Comparison of ENCODE assay signal across 8 cellular contexts in genomic region chr10:97759157-97759980, GRCh38. TPM values are rescaled to one million over a fixed set of nuclear protein-coding genes. Genes with fewer than 3 reads are reported as not detected.
A peak's percentile ranks its signal among the peaks of the same experiment; 100 is the strongest.
DNase-seq lines count a peak whose midpoint lies in the region; ATAC-seq and TF ChIP-seq lines count a peak whose summit lies in the region.

No MANE protein-coding gene starts in this region.

- no peak overlapping the region for H2AFZ ChIP-seq in PC-3 (ENCODE audit: low read length)
- H2AFZ ChIP-seq in parathyroid adenoma = no peak overlapping the region

- H3K4me2 ChIP-seq in PC-3 (ENCODE audit: low read length) (no peak overlapping the region), parathyroid adenoma (ENCODE audit: low read length) (no peak overlapping the region)

- peak; percentile 54 for ATAC-seq in HG03432 (IDR thresholded peaks at IDR 0.05; ENCODE audit: unreplicated experiment)
- ATAC-seq in PC-3 = peak; percentile 95
- ATAC-seq in HG02938 (IDR thresholded peaks at IDR 0.05; ENCODE audit: unreplicated experiment) = no peak
- no peak for ATAC-seq in GM18505 (IDR thresholded peaks at IDR 0.05; ENCODE audit: unreplicated experiment)

- H3K4me3 ChIP-seq in PC-3 (ENCODE audit: low read length) (no peak overlapping the region), parathyroid adenoma (ENCODE audit: low read depth, low read length) (no peak overlapping the region)

- H4K20me1 ChIP-seq in PC-3 (ENCODE audit: low read length) = no peaks in the 10 kb centered on the region

- DNase-seq in DMS114 treated with DMSO at 0.1 percent for 48 hours (lab: John Stamatoyannopoulos, UW; ENCODE audit: unreplicated experiment) = peak; percentile 75
- peak; percentile 59 for DNase-seq in PC-3
- DNase-seq in activated naive CD4-positive, alpha-beta T cell (lab: John Stamatoyannopoulos, UW) = peak in 3 of 4 experiments; percentile 9 to 49 (median 35)
- DNase-seq in glomerular visceral epithelial cell (ENCODE audit: extremely low spot score) = peak; percentile 78

- TF ChIP-seq POLR2A in GM18505 (IDR thresholded peaks at IDR 0.05; ENCODE audit: borderline replicate concordance, extremely low read depth, insufficient read depth, insufficient read length) = no peak

- H3K9ac ChIP-seq in PC-3 (ENCODE audit: low read length) (no peak overlapping the region), parathyroid adenoma (no peak overlapping the region)

- no peaks in the 10 kb centered on the region for H3K4me1 ChIP-seq in PC-3 (ENCODE audit: insufficient read depth, low read length)
- H3K4me1 ChIP-seq in parathyroid adenoma = no peaks in the 10 kb centered on the region

- H3K27ac ChIP-seq in PC-3 (ENCODE audit: low read length) (no peak overlapping the region), parathyroid adenoma (no peak overlapping the region)

- H3K9me3 ChIP-seq in PC-3 (ENCODE audit: low read length) (no peaks in the 10 kb centered on the region), parathyroid adenoma (ENCODE audit: control insufficient read depth, low read length) (no peaks in the 10 kb centered on the region)

- no TSS peak for BruUV-seq in PC-3 (replicated peaks; lab: Mats Ljungman, UMichigan)

- H3K79me2 ChIP-seq in PC-3 (ENCODE audit: low read length) = no peaks in the 10 kb centered on the region
- H3K79me2 ChIP-seq in parathyroid adenoma = no peaks in the 10 kb centered on the region

- peaks cover 13% of the 10 kb centered on the region; the same call in 1 of the 2 replicates for H3K36me3 ChIP-seq in PC-3 (ENCODE audit: low read depth, low read length)
- no peaks in the 10 kb centered on the region for H3K36me3 ChIP-seq in parathyroid adenoma (ENCODE audit: control insufficient read depth, insufficient read depth, low read length)

- CTCF ChIA-PET in PC-3 (lab: Charles Lee) = interaction anchor here (0.6 kb wide), 1 partner anchor 15 kb away, joined by 3 read pairs; no protein-coding TSS in a partner anchor

- peak; percentile 80 for TF ChIP-seq CTCF in PC-3 (conservative IDR thresholded peaks at IDR 0.05; ENCODE audit: low read depth, low read length)
- peak; percentile 85 for TF ChIP-seq CTCF in parathyroid adenoma (IDR thresholded peaks at IDR 0.05)

- H3K27me3 ChIP-seq in PC-3 (ENCODE audit: low read length) = no peaks in the 10 kb centered on the region
- no peaks in the 10 kb centered on the region for H3K27me3 ChIP-seq in parathyroid adenoma (ENCODE audit: control insufficient read depth, insufficient read depth, low read length)

- intact Hi-C loops in PC-3 (cut with micrococcal nuclease) = loop anchor here (1.0 kb wide), 1 partner anchor 110 kb away; no protein-coding TSS in a partner anchor

- no peaks in the 10 kb centered on the region for H3K9me2 ChIP-seq in PC-3 (replicated peaks; ENCODE audit: low read length)

- POLR2A ChIA-PET in PC-3 (lab: Charles Lee; ENCODE audit: unreplicated experiment) = no interaction called here

- H3F3A ChIP-seq in PC-3 (ENCODE audit: low read length, unreplicated experiment) = no peaks in the 10 kb centered on the region

RNA-seq across cellular contexts. Expression of gene SFRP5, which starts 12.4 kb away (rescaled TPM):
- total RNA-seq in PC-3 (2014; rRNA removed) = not detected in 2 replicates

RNA-seq across cellular contexts. Expression of gene ZFYVE27, which starts 22.4 kb away (rescaled TPM):
- total RNA-seq in PC-3 (2014; rRNA removed) = 13.1 and 15.0 TPM in 2 replicates

RNA-seq across cellular contexts. Expression of gene MARVELD1, which starts 45.8 kb away (rescaled TPM):
- 17.6 and 25.5 TPM in 2 replicates for total RNA-seq in PC-3 (2014; rRNA removed)

Comparison
In these comparisons a context has a peak if more than half of its experiments do, and no peak if none do; other contexts are left out.
1. ATAC-seq: peak in HG03432 (single experiment) and PC-3 (single experiment); none in HG02938 (single experiment) and GM18505 (single experiment).
2. Peak in every context shown above with its lines, with median percentiles within 50 percentile points of each other: DNase-seq.